In genomic region chr13:39955560-39955959, GRCh38 we compare ENCODE assay signal across 14 cellular contexts.
DNase-seq lines count a peak whose midpoint lies in the region; ATAC-seq lines count a peak whose summit lies in the region.
"Had no signal": no experiment of that assay in that cellular context is flagged by ENCODE, and none has a peak within 500 bp of the region (broad histone marks: within the 10 kb centered on the region; RNA-seq: fewer than 3 reads in every experiment).

No MANE protein-coding gene starts in this region.

- H3K4me1 ChIP-seq in right cardiac atrium (ENCODE audit: control insufficient read depth, insufficient read depth, low read length) = peaks cover 7% of the 10 kb centered on the region

- H3K4me3 ChIP-seq in right cardiac atrium (ENCODE audit: low read length) = no peak overlapping the region
- H3K4me3 ChIP-seq: vagina had no signal

- H3K27me3 ChIP-seq in right cardiac atrium (ENCODE audit: control insufficient read depth, insufficient read depth) = no peaks in the 10 kb centered on the region
- H3K27me3 ChIP-seq: vagina had no signal

- WGBS in right cardiac atrium = 98% methylated on average over 1 of the region's 1 CpG

- intact Hi-C loops in right cardiac atrium (cut with DNase I) = no loop called here

- peak; percentile 84 for DNase-seq in myocyte (ENCODE audit: low read depth)
- DNase-seq in right cardiac atrium = no peak
- DNase-seq in NCI-H1436 (lab: John Stamatoyannopoulos, UW) = no peak
- no peak for DNase-seq in NCI-H187 (lab: John Stamatoyannopoulos, UW)
- DNase-seq: caudate nucleus, foreskin melanocyte, MV-4-11, SK-N-SH had no signal

- no peak overlapping the region for H3K27ac ChIP-seq in right cardiac atrium (ENCODE audit: low read length)
- H3K27ac ChIP-seq: vagina had no signal

- peak; percentile 39 for ATAC-seq in GM18858 (IDR thresholded peaks at IDR 0.05; ENCODE audit: unreplicated experiment)
- peak; percentile 55 for ATAC-seq in GM19452 (IDR thresholded peaks at IDR 0.05; ENCODE audit: unreplicated experiment)
- peak; percentile 35 for ATAC-seq in HG02943 (IDR thresholded peaks at IDR 0.05; ENCODE audit: low read depth, unreplicated experiment)
- no peak for ATAC-seq in right cardiac atrium
- ATAC-seq: HepG2, sciatic nerve had no signal

- no peaks in the 10 kb centered on the region for H3K9me3 ChIP-seq in right cardiac atrium (ENCODE audit: control insufficient read depth, low read length)
- H3K9me3 ChIP-seq: SK-N-SH, vagina had no signal

Comparison
In these comparisons a context has a peak if more than half of its experiments do, and no peak if none do; other contexts are left out.
1. ATAC-seq: peak in GM18858 (single experiment), GM19452 (single experiment) and HG02943 (single experiment); none in right cardiac atrium (0 of 2).